In the genomic region with DNA sequence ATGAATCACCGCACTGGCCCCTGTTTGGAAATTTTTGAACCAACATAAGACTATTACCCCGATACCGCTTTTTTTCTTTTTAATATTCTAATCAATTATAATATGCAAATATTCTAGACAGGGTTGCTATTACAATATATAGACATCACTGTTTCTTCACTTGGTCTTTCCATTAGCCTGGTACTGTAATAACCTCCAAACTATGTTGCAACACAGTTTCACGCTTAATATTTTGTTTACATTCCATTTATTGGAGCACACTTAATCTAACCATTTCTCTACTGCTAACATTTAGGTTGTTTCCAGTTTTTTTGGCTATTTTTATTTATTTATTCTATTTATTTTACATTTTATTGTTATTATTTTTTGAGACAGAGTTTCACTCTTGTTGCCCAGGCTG, we compare ENCODE assay signal across 27 cellular contexts.
"Had no signal": no experiment of that assay in that cellular context is flagged by ENCODE, and none has a peak within 500 bp of the region (broad histone marks: within the 10 kb centered on the region; RNA-seq: fewer than 3 reads in every experiment).

No MANE protein-coding gene starts in this region.

- FAIRE-seq: urothelium cell line had no signal

- H3K27ac ChIP-seq: neural progenitor cell, ovary, parathyroid adenoma, psoas muscle, spleen, thoracic aorta, thyroid gland, tibial nerve, upper lobe of left lung, vagina had no signal

- DNase-seq: natural killer cell; occipital lobe; ovary; posterior cingulate gyrus; psoas muscle; right cardiac atrium; spleen; stimulated activated CD4-positive, alpha-beta T cell treated with anti-CD3 and anti-CD28 coated beads, Interleukin-12 subunit alpha, Interleukin-12 subunit beta, amount 100 ng/mL, for 4 hours; stimulated activated CD4-positive, alpha-beta T cell treated with anti-CD3 and anti-CD28 coated beads, Interleukin-1b, Interleukin-23, amount 100 ng/mL, for 48 hours; stimulated activated CD4-positive, alpha-beta T cell treated with anti-CD3 and anti-CD28 coated beads, Interleukin-4, amount 100 ng/mL, for 1 hour; stimulated activated CD4-positive, alpha-beta T cell treated with anti-CD3 and anti-CD28 coated beads, Interleukin-4, amount 100 ng/mL, for 4 hours; stimulated activated CD8-positive, alpha-beta memory T cell treated with anti-CD3 and anti-CD28 coated beads, Interleukin-4, amount 100 ng/mL, for 48 hours; stimulated activated naive CD4-positive, alpha-beta T cell; stimulated activated naive CD8-positive, alpha-beta T cell treated with anti-CD3 and anti-CD28 coated beads, Interleukin-15, amount 100 ng/mL, for 72 hours; stimulated activated naive CD8-positive, alpha-beta T cell treated with anti-CD3 and anti-CD28 coated beads, Interleukin-15, Interleukin-2, amounts not matched to agents 100 U/mL and 50 U/mL, for 24 hours; substantia nigra; thyroid gland; trophoblast cell; upper lobe of left lung had no signal

- H3K79me2 ChIP-seq: parathyroid adenoma had no signal

- H3K4me1 ChIP-seq: neural progenitor cell, parathyroid adenoma, psoas muscle, spleen, tibial nerve, vagina had no signal

- H3K4me3 ChIP-seq: neural progenitor cell, ovary, psoas muscle, smooth muscle cell, spleen, thoracic aorta, thyroid gland, tibial nerve, upper lobe of left lung, vagina had no signal

- H3K4me2 ChIP-seq: neural progenitor cell, smooth muscle cell had no signal

- ATAC-seq: natural killer cell; psoas muscle; right cardiac atrium; sciatic nerve; stimulated activated naive CD8-positive, alpha-beta T cell treated with anti-CD3 and anti-CD28 coated beads, Interleukin-15, amount 100 ng/mL, for 72 hours; stimulated activated naive CD8-positive, alpha-beta T cell treated with anti-CD3 and anti-CD28 coated beads, Interleukin-15, Interleukin-2, amounts not matched to agents 100 U/mL and 50 U/mL, for 24 hours had no signal

- H3K36me3 ChIP-seq: neural progenitor cell, ovary, spleen, thoracic aorta, thyroid gland, tibial nerve, upper lobe of left lung, vagina had no signal

- H3K27me3 ChIP-seq: neural progenitor cell, ovary, spleen, thyroid gland, tibial nerve, upper lobe of left lung, vagina had no signal

- H2AFZ ChIP-seq: neural progenitor cell, parathyroid adenoma had no signal

- H3K9ac ChIP-seq: neural progenitor cell, parathyroid adenoma had no signal

- H3K9me3 ChIP-seq: ovary, psoas muscle, thoracic aorta, thyroid gland, tibial nerve, upper lobe of left lung, vagina had no signal
